Comparison of ENCODE assay signal across 9 cellular contexts in the genomic region with DNA sequence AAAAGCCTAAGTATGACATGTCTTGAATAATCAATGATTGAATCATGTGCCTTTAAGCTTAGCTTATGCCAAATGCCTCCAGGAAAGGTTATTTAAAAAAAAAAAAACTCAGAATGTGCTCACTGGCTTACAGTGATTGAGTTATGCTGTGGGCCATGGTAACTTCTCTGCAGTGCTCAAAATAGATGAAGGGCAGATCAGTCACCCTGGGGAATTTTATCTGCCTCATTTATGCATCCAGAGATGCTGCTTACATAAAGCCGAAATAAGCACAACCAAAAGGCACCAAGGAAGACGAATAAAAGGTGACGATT.
A peak's percentile ranks its signal among the peaks of the same experiment; 100 is the strongest.
DNase-seq lines count a peak whose midpoint lies in the region; ATAC-seq and TF ChIP-seq lines count a peak whose summit lies in the region.
"Had no signal": no experiment of that assay in that cellular context is flagged by ENCODE, and none has a peak within 500 bp of the region (broad histone marks: within the 10 kb centered on the region; RNA-seq: fewer than 3 reads in every experiment).

No MANE protein-coding gene starts in this region.

- peaks cover 8% of the 10 kb centered on the region for H3K36me3 Mint-ChIP-seq in effector memory CD8-positive, alpha-beta T cell (ENCODE audit: insufficient read depth)
- H3K36me3 Mint-ChIP-seq in stimulated activated effector memory CD8-positive, alpha-beta T cell treated with anti-CD3 and anti-CD28 coated beads, Interleukin-12 subunit alpha, Interleukin-12 subunit beta, amount 100 ng/mL, for 72 hours: peaks cover 19% of the 10 kb centered on the region

- H3K36me3 ChIP-seq in KOPT-K1 (ENCODE audit: insufficient read depth, low read length): no peaks in the 10 kb centered on the region

- peak; percentile 30 for ATAC-seq in effector memory CD8-positive, alpha-beta T cell (replicated peaks)
- peak; percentile 87 for ATAC-seq in stimulated activated effector memory CD8-positive, alpha-beta T cell treated with anti-CD3 and anti-CD28 coated beads, Interleukin-12 subunit alpha, Interleukin-12 subunit beta, amount 100 ng/mL, for 72 hours

- peaks cover 76 to 95% of the 10 kb centered on the region in 2 donors for H3K4me1 Mint-ChIP-seq in effector memory CD8-positive, alpha-beta T cell (ENCODE audit: low read depth in 2 of 2)
- peaks cover 98% of the 10 kb centered on the region for H3K4me1 Mint-ChIP-seq in stimulated activated effector memory CD8-positive, alpha-beta T cell treated with anti-CD3 and anti-CD28 coated beads, Interleukin-12 subunit alpha, Interleukin-12 subunit beta, amount 100 ng/mL, for 72 hours

- no peaks in the 10 kb centered on the region for H3K27me3 Mint-ChIP-seq in effector memory CD8-positive, alpha-beta T cell

- no peaks in the 10 kb centered on the region for H3K9me3 ChIP-seq in KOPT-K1 (ENCODE audit: insufficient read depth, low read length, poor library complexity, severe bottlenecking)

- no peak for TF ChIP-seq CTCF in GM13977 (IDR thresholded peaks at IDR 0.05; ENCODE audit: extremely low read depth, insufficient read depth, missing control alignments)

- peak overlapping the region; percentile 72 to 75 for H3K4me3 Mint-ChIP-seq in effector memory CD8-positive, alpha-beta T cell
- peak overlapping the region; percentile 46 for H3K4me3 Mint-ChIP-seq in stimulated activated effector memory CD8-positive, alpha-beta T cell treated with anti-CD3 and anti-CD28 coated beads, Interleukin-12 subunit alpha, Interleukin-12 subunit beta, amount 100 ng/mL, for 72 hours
- H3K4me3 Mint-ChIP-seq: H9 had no signal

- in situ Hi-C loops in GM13977 (cut with MboI; ENCODE audit: low pct_unique_long_range_greater_than_20kb, low sequenced_read_pairs, unreplicated experiment): no loop called here

- H3K27ac ChIP-seq in KOPT-K1 (ENCODE audit: low read depth, low read length, poor library complexity, severe bottlenecking): peak overlapping the region; percentile 67

- H3K9me3 Mint-ChIP-seq in effector memory CD8-positive, alpha-beta T cell: peaks cover 0 to under 1% of the 10 kb centered on the region in 2 donors
- peaks cover 4% of the 10 kb centered on the region for H3K9me3 Mint-ChIP-seq in stimulated activated effector memory CD8-positive, alpha-beta T cell treated with anti-CD3 and anti-CD28 coated beads, Interleukin-12 subunit alpha, Interleukin-12 subunit beta, amount 100 ng/mL, for 72 hours

- DNase-seq in GM13977 (ENCODE audit: low spot score): peak; percentile 32
- no peak for DNase-seq in effector memory CD8-positive, alpha-beta T cell
- DNase-seq in stimulated activated effector memory CD8-positive, alpha-beta T cell treated with anti-CD3 and anti-CD28 coated beads, Interleukin-12 subunit alpha, Interleukin-12 subunit beta, amount 100 ng/mL, for 72 hours (ENCODE audit: low spot score in 2 of 2): peak in 1 of 2 donors; percentile 61
- no peak for DNase-seq in globus pallidus (ENCODE audit: low spot score)
- no peak for DNase-seq in NCI-H1930 (lab: John Stamatoyannopoulos, UW)
- DNase-seq in NCI-H82 treated with DMSO at 0.1 percent for 48 hours (lab: John Stamatoyannopoulos, UW; ENCODE audit: unreplicated experiment): no peak
- DNase-seq: H9, NCI-H774 had no signal

- peak overlapping the region; percentile 89 to 95 for H3K27ac Mint-ChIP-seq in effector memory CD8-positive, alpha-beta T cell
- H3K27ac Mint-ChIP-seq in stimulated activated effector memory CD8-positive, alpha-beta T cell treated with anti-CD3 and anti-CD28 coated beads, Interleukin-12 subunit alpha, Interleukin-12 subunit beta, amount 100 ng/mL, for 72 hours: peak overlapping the region; percentile 95
- H3K27ac Mint-ChIP-seq: H9 had no signal
